Comparison of ENCODE assay signal across 9 cellular contexts in genomic region chr13:23707674-23708073, GRCh38.
DNase-seq lines count a peak whose midpoint lies in the region; ATAC-seq, FAIRE-seq and TF ChIP-seq lines count a peak whose summit lies in the region.
"Had no signal": no experiment of that assay in that cellular context is flagged by ENCODE, and none has a peak within 500 bp of the region (broad histone marks: within the 10 kb centered on the region; RNA-seq: fewer than 3 reads in every experiment).

No MANE protein-coding gene starts in this region.

- no peaks in the 10 kb centered on the region for H3K4me1 ChIP-seq in Loucy (ENCODE audit: insufficient read depth, low read length, poor library complexity, severe bottlenecking)
- H3K4me1 ChIP-seq in K562 (replicated peaks in 1 of 2; ENCODE audit: control insufficient read depth in 2 of 2, insufficient read depth in 2 of 2, low read length in 2 of 2): no peaks in the 10 kb centered on the region
- H3K4me1 ChIP-seq in liver (ENCODE audit: control insufficient read depth in 4 of 4, insufficient read depth in 4 of 4, low read length in 3 of 4): no peaks in the 10 kb centered on the region

- intact Hi-C loops in K562 (cut with micrococcal nuclease): no loop called here

- H3K79me2 ChIP-seq in Loucy (ENCODE audit: insufficient read depth, low read length): no peaks in the 10 kb centered on the region
- H3K79me2 ChIP-seq in K562 (ENCODE audit: control insufficient read depth, insufficient read depth, low read length): no peaks in the 10 kb centered on the region

- no peaks in the 10 kb centered on the region for H3K9me2 ChIP-seq in Loucy (replicated peaks; ENCODE audit: low read depth, low read length)

- TF ChIP-seq RAD21 in K562 (CRISPR knock-in tag; conservative IDR thresholded peaks at IDR 0.05 in 1 of 2, IDR thresholded peaks at IDR 0.05 in 1 of 2) (0 out of 4 replicates have a peak, but pooled peaks of 1 of the 2 experiments have one; percentile 14), liver (IDR thresholded peaks at IDR 0.05) (peak; percentile 52 to 66)

- POLR2A ChIA-PET in K562 (lab: Yijun Ruan, JAX): interaction anchor here (0.7 kb wide), 1 partner anchor 175 kb away, joined by 3 read pairs; no protein-coding TSS in a partner anchor

- no peak for ATAC-seq in K562
- no peak for ATAC-seq in HG02588 (IDR thresholded peaks at IDR 0.05; ENCODE audit: unreplicated experiment)

- H3K4me2 ChIP-seq in Loucy (ENCODE audit: low read depth, low read length, poor library complexity, severe bottlenecking) (no peak overlapping the region), K562 (ENCODE audit: insufficient read depth, low read length) (no peak overlapping the region)

- CTCF ChIA-PET in K562 (lab: Yijun Ruan, JAX; ENCODE audit: low intra/inter-chr PET ratio): no interaction called here

- H3K9ac ChIP-seq in Loucy (ENCODE audit: low read depth, low read length, poor library complexity, severe bottlenecking) (no peak overlapping the region), K562 (ENCODE audit: insufficient read depth in 1 of 2, low read depth in 2 of 2, low read length in 2 of 2) (no peak overlapping the region), liver (ENCODE audit: low read depth in 1 of 2, low read length in 2 of 2) (no peak overlapping the region)

- in situ Hi-C loops in K562 (cut with MboI): no loop called here

- H3K9me3 ChIP-seq in Loucy (ENCODE audit: insufficient read depth, low read depth, low read length) (no peaks in the 10 kb centered on the region), K562 (replicated peaks; ENCODE audit: control insufficient read depth, insufficient read depth, low read depth, low read length) (no peaks in the 10 kb centered on the region), liver (ENCODE audit: control insufficient read depth in 4 of 4, low read length in 3 of 4) (no peaks in the 10 kb centered on the region)

- H2AFZ ChIP-seq in Loucy (ENCODE audit: low read length) (no peak overlapping the region), K562 (ENCODE audit: low read depth, low read length) (no peak overlapping the region)

- peak; percentile 45 for TF ChIP-seq CTCF in Loucy (conservative IDR thresholded peaks at IDR 0.05; ENCODE audit: low read length)
- TF ChIP-seq CTCF in K562 (IDR thresholded peaks at IDR 0.05 in 2 of 3, conservative IDR thresholded peaks at IDR 0.05 in 1 of 3; ENCODE audit: insufficient read depth in 2 of 3, low read depth in 1 of 3, low read length in 3 of 3): peak in 1 of 3 experiments; percentile 27; a peak in 2 of 6 replicates
- peak; percentile 17 for TF ChIP-seq CTCF in liver (IDR thresholded peaks at IDR 0.05; ENCODE audit: low read depth, low read length, missing input control)

- DNase-seq in ELR (ENCODE audit: low read depth) (peak; percentile 65), K562 (ENCODE audit: extremely low read depth in 1 of 4, low spot score in 3 of 4) (peak in 1 of 4 experiments; percentile 10), nucleus accumbens (lab: John Stamatoyannopoulos, UW) (no peak), NCI-H524 treated with DMSO at 0.1 percent for 48 hours (lab: John Stamatoyannopoulos, UW) (no peak), hepatic stellate cell (ENCODE audit: low spot score) (no peak)
- DNase-seq: NCI-H1092 had no signal

- no peak for TF ChIP-seq EP300 in K562 (IDR thresholded peaks at IDR 0.05; ENCODE audit: low read length)

- FAIRE-seq in K562 (lab: Jason Lieb, UNC): no peak

- no TSS peak for BruUV-seq in K562 (replicated peaks; lab: Mats Ljungman, UMichigan)

- H3K27ac ChIP-seq in K562 (ENCODE audit: extremely low read depth, low read depth, low read length): no peak overlapping the region
- H3K27ac ChIP-seq in liver (ENCODE audit: low read depth in 1 of 2, low read length in 2 of 2): no peak overlapping the region

- no peak overlapping the region for H3K4me3 ChIP-seq in Loucy (ENCODE audit: low read length, poor library complexity, severe bottlenecking)
- no peak overlapping the region for H3K4me3 ChIP-seq in K562
- no peak overlapping the region for H3K4me3 ChIP-seq in liver (ENCODE audit: low read depth in 1 of 3, low read length in 3 of 3)

- H3K9me1 ChIP-seq in K562 (ENCODE audit: control insufficient read depth, insufficient read depth, low read length): no peaks in the 10 kb centered on the region

- no peak for TF ChIP-seq POLR2A in K562 (conservative IDR thresholded peaks at IDR 0.05)

- H3K36me3 ChIP-seq in Loucy (ENCODE audit: insufficient read depth, low read length): no peaks in the 10 kb centered on the region
- H3K36me3 ChIP-seq in K562 (ENCODE audit: control insufficient read depth, insufficient read depth, low read length): no peaks in the 10 kb centered on the region
- no peaks in the 10 kb centered on the region for H3K36me3 ChIP-seq in liver (ENCODE audit: control insufficient read depth in 4 of 4, insufficient read depth in 3 of 4, low read depth in 1 of 4, low read length in 3 of 4)

- H4K20me1 ChIP-seq in Loucy (ENCODE audit: insufficient read depth, low read length, poor library complexity, severe bottlenecking) (no peaks in the 10 kb centered on the region), K562 (replicated peaks; ENCODE audit: control insufficient read depth, insufficient read depth, low read length) (no peaks in the 10 kb centered on the region)

- no peaks in the 10 kb centered on the region for H3F3A ChIP-seq in Loucy (ENCODE audit: low read depth)

- 4% methylated on average over 3 of the region's 3 CpGs for WGBS in K562 (ENCODE audit: insufficient coverage, low coverage, missing lambda C conversion rate)
- WGBS in liver: 95% methylated on average over 3 of the region's 3 CpGs

- H3K27me3 ChIP-seq in Loucy (ENCODE audit: insufficient read depth, low read length, poor library complexity, severe bottlenecking) (no peaks in the 10 kb centered on the region), K562 (ENCODE audit: control insufficient read depth in 2 of 2, insufficient read depth in 2 of 2, low read length in 2 of 2) (peaks cover 0 to 22% of the 10 kb centered on the region in 2 experiments; a peak in 4 of 5 replicates), liver (ENCODE audit: control insufficient read depth in 4 of 4, insufficient read depth in 4 of 4, low read length in 3 of 4) (no peaks in the 10 kb centered on the region)

TF ChIP-seq in K562, 482 proteins besides CTCF, POLR2A, EP300 and RAD21:
- no peak for TF ChIP-seq ILF3 (IDR thresholded peaks at IDR 0.05; ENCODE audit: borderline replicate concordance)
- no peak for TF ChIP-seq ELF4 (CRISPR knock-in tag; IDR thresholded peaks at IDR 0.05)
- TF ChIP-seq RFX5 (IDR thresholded peaks at IDR 0.05; ENCODE audit: low read depth, low read length): no peak
- TF ChIP-seq RBM25 (IDR thresholded peaks at IDR 0.05; ENCODE audit: low read depth, low read length, severe bottlenecking): peak; percentile 23

TF ChIP-seq in liver, 16 proteins besides CTCF, POLR2A, EP300 and RAD21:
- no peak for TF ChIP-seq JUND (IDR thresholded peaks at IDR 0.05)
- TF ChIP-seq HNF4A (conservative IDR thresholded peaks at IDR 0.05): no peak
- no peak for TF ChIP-seq TAF1 (conservative IDR thresholded peaks at IDR 0.05)
- TF ChIP-seq REST (IDR thresholded peaks at IDR 0.05): no peak
